ENCODE assay signal across 31 cellular contexts in genomic region chr10:130440494-130440893, GRCh38.
"Had no signal": no experiment of that assay in that cellular context is flagged by ENCODE, and none has a peak within 500 bp of the region (broad histone marks: within the 10 kb centered on the region; RNA-seq: fewer than 3 reads in every experiment).

No MANE protein-coding gene starts in this region.

- H3K4me3 Mint-ChIP-seq: activated B cell treated with CpG ODN at 0.5 μM for 24 hours; activated CD8-positive, alpha-beta T cell treated with anti-CD3 and anti-CD28 coated beads for 36 hours; activated naive CD4-positive, alpha-beta T cell treated with anti-CD3 and anti-CD28 coated beads for 36 hours; activated naive CD4-positive, alpha-beta T cell treated with anti-CD3 and anti-CD28 coated beads, Interleukin-2, amount 50 U/mL, for 24 hours; activated naive CD8-positive, alpha-beta T cell treated with anti-CD3 and anti-CD28 coated beads for 36 hours; activated naive CD8-positive, alpha-beta T cell treated with anti-CD3 and anti-CD28 coated beads, Interleukin-2, amount 50 U/mL, for 24 hours; activated T-helper 1 cell treated with anti-CD3 and anti-CD28 coated beads, Interleukin-12 subunit alpha, Interleukin-12 subunit beta, Interleukin-2, Interleukin-4 antibody, amounts not matched to agents 30 ng/mL and 10 ng/mL and 1 ng/mL, durations not matched to agents 14 hours and 24 hours and 36 hours; brain; effector memory CD8-positive, alpha-beta T cell; T-helper 17 cell; T-helper 2 cell treated with Interferon-gamma antibody and Interleukin-4, amounts not matched to agents 5 μg/mL and 100 μg/mL, for 36 hours had no signal

- ATAC-seq: activated CD4-positive, CD25-positive, alpha-beta regulatory T cell treated with anti-CD3 and anti-CD28 coated beads, Interleukin-2, amount 50 U/mL, for 24 hours; activated CD8-positive, alpha-beta T cell treated with anti-CD3 and anti-CD28 coated beads for 36 hours; activated naive CD8-positive, alpha-beta T cell treated with anti-CD3 and anti-CD28 coated beads, Interleukin-2, amount 50 U/mL, for 24 hours; effector memory CD8-positive, alpha-beta T cell; T-helper 17 cell had no signal

- H3K27me3 Mint-ChIP-seq: activated B cell treated with CpG ODN at 0.5 μM for 24 hours; activated CD8-positive, alpha-beta T cell treated with anti-CD3 and anti-CD28 coated beads for 36 hours; effector memory CD8-positive, alpha-beta T cell had no signal

- H3K36me3 ChIP-seq: ascending aorta, breast epithelium, cardiac muscle cell, WERI-Rb-1 had no signal

- H3K9me3 ChIP-seq: ascending aorta, breast epithelium had no signal

- DNase-seq: activated B cell treated with CpG ODN at 0.5 μM for 24 hours; activated CD4-positive, alpha-beta T cell treated with anti-CD3 and anti-CD28 coated beads for 48 hours; activated CD4-positive, alpha-beta T cell treated with anti-CD3 and anti-CD28 coated beads, Interleukin-2, amount 50 U/mL, for 1 hour; activated CD4-positive, alpha-beta T cell treated with anti-CD3 and anti-CD28 coated beads, Interleukin-2, amount 50 U/mL, for 48 hours; activated CD8-positive, alpha-beta T cell treated with anti-CD3 and anti-CD28 coated beads for 36 hours; activated effector memory CD4-positive, alpha-beta T cell treated with anti-CD3 and anti-CD28 coated beads, Interleukin-2, amount 50 U/mL, for 16 hours; activated naive CD4-positive, alpha-beta T cell treated with anti-CD3 and anti-CD28 coated beads for 36 hours; activated naive CD8-positive, alpha-beta T cell treated with anti-CD3 and anti-CD28 coated beads for 36 hours; activated naive CD8-positive, alpha-beta T cell treated with anti-CD3 and anti-CD28 coated beads, Interleukin-2, amount 50 U/mL, for 24 hours; activated T-cell treated with anti-CD3 and anti-CD28 coated beads, Interleukin-2, amount 50 U/mL, for 1 hour; activated T-cell treated with anti-CD3 and anti-CD28 coated beads, Interleukin-2, amount 50 U/mL, for 48 hours; central memory CD4-positive, alpha-beta T cell; cortex of kidney; dermis blood vessel endothelial cell; effector CD4-positive, alpha-beta T cell; effector memory CD8-positive, alpha-beta T cell; foreskin fibroblast; T-helper 1 cell; T-helper 17 cell; T1000; WERI-Rb-1 had no signal

- H3K4me3 ChIP-seq: ascending aorta, breast epithelium, cardiac muscle cell had no signal

- H3K27ac Mint-ChIP-seq: activated B cell treated with CpG ODN at 0.5 μM for 24 hours; activated CD8-positive, alpha-beta T cell treated with anti-CD3 and anti-CD28 coated beads for 36 hours; activated naive CD4-positive, alpha-beta T cell treated with anti-CD3 and anti-CD28 coated beads for 36 hours; activated naive CD4-positive, alpha-beta T cell treated with anti-CD3 and anti-CD28 coated beads, Interleukin-2, amount 50 U/mL, for 24 hours; activated naive CD8-positive, alpha-beta T cell treated with anti-CD3 and anti-CD28 coated beads for 36 hours; activated naive CD8-positive, alpha-beta T cell treated with anti-CD3 and anti-CD28 coated beads, Interleukin-2, amount 50 U/mL, for 24 hours; activated T-helper 1 cell treated with anti-CD3 and anti-CD28 coated beads, Interleukin-12 subunit alpha, Interleukin-12 subunit beta, Interleukin-2, Interleukin-4 antibody, amounts not matched to agents 30 ng/mL and 10 ng/mL and 1 ng/mL, durations not matched to agents 14 hours and 24 hours and 36 hours; activated T-helper 2 cell treated with anti-CD3 and anti-CD28 coated beads, Interferon-gamma antibody, Interleukin-2, Interleukin-4, amounts not matched to agents 10 μg/mL and 5 μg/mL and 100 μg/mL, durations not matched to agents 14 hours and 24 hours and 36 hours; brain; effector memory CD8-positive, alpha-beta T cell; T-helper 17 cell; T-helper 2 cell treated with Interferon-gamma antibody and Interleukin-4, amounts not matched to agents 5 μg/mL and 100 μg/mL, for 36 hours had no signal

- H3K36me3 Mint-ChIP-seq: activated naive CD4-positive, alpha-beta T cell treated with anti-CD3 and anti-CD28 coated beads, Interleukin-2, amount 50 U/mL, for 24 hours; activated naive CD8-positive, alpha-beta T cell treated with anti-CD3 and anti-CD28 coated beads for 36 hours; brain had no signal

- H3K27me3 ChIP-seq: ascending aorta, breast epithelium, cardiac muscle cell had no signal

- H3K4me1 ChIP-seq: ascending aorta, breast epithelium had no signal

- H3K9me3 Mint-ChIP-seq: activated naive CD4-positive, alpha-beta T cell treated with anti-CD3 and anti-CD28 coated beads, Interleukin-2, amount 50 U/mL, for 24 hours; activated naive CD8-positive, alpha-beta T cell treated with anti-CD3 and anti-CD28 coated beads, Interleukin-2, amount 50 U/mL, for 24 hours; activated T-helper 2 cell treated with anti-CD3 and anti-CD28 coated beads, Interferon-gamma antibody, Interleukin-2, Interleukin-4, amounts not matched to agents 10 μg/mL and 5 μg/mL and 100 μg/mL, durations not matched to agents 14 hours and 24 hours and 36 hours had no signal

- H3K4me1 Mint-ChIP-seq: activated B cell treated with CpG ODN at 0.5 μM for 24 hours; activated naive CD4-positive, alpha-beta T cell treated with anti-CD3 and anti-CD28 coated beads, Interleukin-2, amount 50 U/mL, for 24 hours; activated naive CD8-positive, alpha-beta T cell treated with anti-CD3 and anti-CD28 coated beads for 36 hours; activated naive CD8-positive, alpha-beta T cell treated with anti-CD3 and anti-CD28 coated beads, Interleukin-2, amount 50 U/mL, for 24 hours; brain; T-helper 17 cell had no signal

- H3K27ac ChIP-seq: ascending aorta, breast epithelium, cardiac muscle cell, epithelial cell of prostate, WERI-Rb-1 had no signal
